In the genomic region with DNA sequence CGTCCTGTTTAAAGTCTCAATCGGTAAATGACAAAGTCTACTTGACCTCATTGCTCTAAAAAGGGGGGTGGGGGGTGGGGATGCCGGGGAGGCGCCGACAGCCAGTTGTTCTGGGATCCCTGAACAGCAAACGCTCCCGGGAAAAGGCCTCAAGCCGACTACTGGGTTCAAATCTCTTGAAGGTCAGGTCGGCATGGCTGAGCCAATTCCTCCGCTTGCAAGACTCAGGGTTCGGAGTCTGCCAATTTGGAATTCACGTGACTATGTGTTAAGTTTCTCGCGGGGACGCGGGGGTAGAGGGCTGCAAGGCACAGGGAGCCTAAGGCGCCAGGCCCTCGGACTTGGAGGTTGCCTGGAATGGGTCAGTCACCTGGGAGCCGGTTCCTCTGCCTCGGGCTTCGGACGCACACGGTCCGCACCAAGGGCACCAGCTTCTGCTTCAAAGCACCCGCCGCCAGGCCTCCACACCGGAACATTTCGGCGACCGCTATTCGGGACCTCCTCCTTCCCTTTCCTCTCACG, we compare ENCODE assay signal across 8 cellular contexts. TPM values are rescaled to one million over a fixed set of nuclear protein-coding genes. Genes with fewer than 3 reads are reported as not detected.
DNase-seq lines count a peak whose midpoint lies in the region; ATAC-seq and TF ChIP-seq lines count a peak whose summit lies in the region.

No MANE protein-coding gene starts in this region.

- TF ChIP-seq CTCF in DND-41 (IDR thresholded peaks at IDR 0.05; ENCODE audit: borderline replicate concordance, extremely low read depth, low read length, poor library complexity, severe bottlenecking) (no peak), mammary epithelial cell (conservative IDR thresholded peaks at IDR 0.05 in 1 of 2, IDR thresholded peaks at IDR 0.05 in 1 of 2; ENCODE audit: extremely low read depth in 1 of 2, insufficient read depth in 1 of 2, low read depth in 1 of 2, low read length in 2 of 2) (no peak), lung (IDR thresholded peaks at IDR 0.05; ENCODE audit: control extremely low read depth, extremely low read depth) (no peak), thyroid gland (IDR thresholded peaks at IDR 0.05) (no peak)

- H3K4me3 ChIP-seq in DND-41 (ENCODE audit: low read depth in 1 of 2, low read length in 2 of 2), result peak overlapping the region; percentile 53 to 89; a peak in 3 of 4 replicates
- H3K4me3 ChIP-seq in mammary epithelial cell (replicated peaks in 1 of 3; ENCODE audit: insufficient read depth in 1 of 3, low read depth in 2 of 3, low read length in 3 of 3), result peak overlapping the region; percentile 71 to 74 (median 73)
- peak overlapping the region; percentile 53 for H3K4me3 ChIP-seq in lung
- H3K4me3 ChIP-seq in thyroid gland (replicated peaks in 1 of 3), result peak overlapping the region in 2 of 3 donors; percentile 40 to 51

- in situ Hi-C loops in mammary epithelial cell (cut with MboI; ENCODE audit: low sequenced_read_pairs in 2 of 2), result no loop called here

- H3K9me3 ChIP-seq in DND-41 (ENCODE audit: insufficient read depth, low read length, severe bottlenecking) (no peaks in the 10 kb centered on the region), KOPT-K1 (ENCODE audit: insufficient read depth, low read length, poor library complexity, severe bottlenecking) (no peaks in the 10 kb centered on the region), mammary epithelial cell (replicated peaks; ENCODE audit: insufficient read depth, low read length) (no peaks in the 10 kb centered on the region), lung (ENCODE audit: control insufficient read depth in 2 of 2, insufficient read depth in 1 of 2, low read length in 1 of 2) (peaks cover 0 to 5% of the 10 kb centered on the region in 2 donors), thyroid gland (no peaks in the 10 kb centered on the region)

- H3K27ac ChIP-seq in DND-41 (ENCODE audit: low read length), result peak overlapping the region; percentile 99
- H3K27ac ChIP-seq in KOPT-K1 (ENCODE audit: low read depth, low read length, poor library complexity, severe bottlenecking), result peak overlapping the region; percentile 84
- H3K27ac ChIP-seq in mammary epithelial cell (ENCODE audit: insufficient read depth, low read depth, low read length), result peak overlapping the region; percentile 66
- H3K27ac ChIP-seq in lung (ENCODE audit: low read depth in 1 of 2, low read length in 1 of 2), result peak overlapping the region; percentile 88 to 96
- peak overlapping the region; percentile 70 to 78 (median 78) for H3K27ac ChIP-seq in thyroid gland

- dilution Hi-C loops in mammary epithelial cell (cut with HindIII; ENCODE audit: low sequenced_read_pairs), result no loop called here

- H3K36me3 ChIP-seq in DND-41 (ENCODE audit: insufficient read depth, low read length) (peaks cover 3% of the 10 kb centered on the region; the same call in 1 of the 2 replicates), KOPT-K1 (ENCODE audit: insufficient read depth, low read length) (peaks cover 14% of the 10 kb centered on the region), mammary epithelial cell (ENCODE audit: insufficient read depth, low read length) (no peaks in the 10 kb centered on the region), lung (ENCODE audit: control insufficient read depth in 2 of 2, insufficient read depth in 2 of 2, low read length in 2 of 2) (no peaks in the 10 kb centered on the region), thyroid gland (no peaks in the 10 kb centered on the region)

- no peaks in the 10 kb centered on the region for H3K27me3 ChIP-seq in DND-41 (ENCODE audit: insufficient read depth, low read length, poor library complexity)
- H3K27me3 ChIP-seq in mammary epithelial cell (ENCODE audit: insufficient read depth, low read length), result no peaks in the 10 kb centered on the region
- H3K27me3 ChIP-seq in lung (ENCODE audit: control insufficient read depth, insufficient read depth), result peaks cover 3% of the 10 kb centered on the region
- H3K27me3 ChIP-seq in thyroid gland, result no peaks in the 10 kb centered on the region

- H3K4me1 ChIP-seq in DND-41 (ENCODE audit: insufficient read depth, low read length) (peaks cover 45% of the 10 kb centered on the region), mammary epithelial cell (ENCODE audit: insufficient read depth, low read length) (no peaks in the 10 kb centered on the region), lung (ENCODE audit: control insufficient read depth in 2 of 2, insufficient read depth in 2 of 2, low read length in 2 of 2) (peaks cover 0 to 6% of the 10 kb centered on the region in 2 donors), thyroid gland (peaks cover 0 to 5% of the 10 kb centered on the region in 2 donors)

- 25% methylated on average over 12 of the region's 32 CpGs for WGBS in mammary epithelial cell (ENCODE audit: low coverage, missing lambda C conversion rate)
- 1 to 32% methylated on average over 14 to 32 of the region's 32 CpGs for WGBS in lung, 2 donors
- 0 to 3% methylated on average over 12 to 13 of the region's 32 CpGs for WGBS in thyroid gland, 2 donors

- intact Hi-C loops in mammary epithelial cell (cut with micrococcal nuclease), result no loop called here
- intact Hi-C loops in thyroid gland (cut with DNase I), result no loop called here

- no peak for TF ChIP-seq POLR2A in thyroid gland (IDR thresholded peaks at IDR 0.05)

- TSS peak; percentile 63 for BruUV-seq in mammary epithelial cell (replicated peaks; lab: Mats Ljungman, UMichigan)

- ATAC-seq in DND-41 (ENCODE audit: insufficient read depth, low read depth) (peak; percentile 28), lung (ENCODE audit: insufficient read depth, low FRiP score) (no peak), GM19467 (IDR thresholded peaks at IDR 0.05; ENCODE audit: unreplicated experiment) (no peak)

- H3K9ac ChIP-seq in DND-41 (ENCODE audit: low read depth, low read length) (peak overlapping the region; percentile 78), mammary epithelial cell (ENCODE audit: insufficient read depth, low read length) (peak overlapping the region; percentile 68)

- CTCF ChIA-PET in mammary epithelial cell (lab: Charles Lee; ENCODE audit: low non-redundant PET), result no interaction called here

- H3K4me2 ChIP-seq in DND-41 (ENCODE audit: insufficient read depth, low read length), result peak overlapping the region; percentile 90
- peak overlapping the region; percentile 79 for H3K4me2 ChIP-seq in mammary epithelial cell (ENCODE audit: insufficient read depth, low read depth, low read length)

- H4K20me1 ChIP-seq in DND-41 (ENCODE audit: insufficient read depth, low read length) (no peaks in the 10 kb centered on the region; the same call in 1 of the 2 replicates), mammary epithelial cell (ENCODE audit: insufficient read depth, low read length) (no peaks in the 10 kb centered on the region)

- no peak for DNase-seq in DND-41
- DNase-seq in mammary epithelial cell, result no peak
- DNase-seq in lung (ENCODE audit: low spot score), result no peak
- no peak for DNase-seq in thyroid gland
- DNase-seq in NCI-H1417 (lab: John Stamatoyannopoulos, UW), result no peak
- no peak for DNase-seq in stimulated activated CD4-positive, alpha-beta T cell treated with anti-CD3 and anti-CD28 coated beads, Interleukin-1b, Interleukin-23, amount 100 ng/mL, for 48 hours

- peak overlapping the region; percentile 92 for H2AFZ ChIP-seq in DND-41 (ENCODE audit: low read depth, low read length)
- peak overlapping the region; percentile 92 for H2AFZ ChIP-seq in mammary epithelial cell (ENCODE audit: low read depth, low read length)

- H3K79me2 ChIP-seq in DND-41 (ENCODE audit: insufficient read depth, low read length) (peaks cover 54% of the 10 kb centered on the region), mammary epithelial cell (ENCODE audit: insufficient read depth, low read length) (peaks cover 36% of the 10 kb centered on the region)

RNA-seq across cellular contexts. Expression of a gene that starts 0.4 kb away (rescaled TPM):
- total RNA-seq in mammary epithelial cell (10 to 100 TPM; 10.2 to 35.7 TPM), lung (10 to 100 TPM; 14.4 to 35.8 TPM), thyroid gland (10 to 100 TPM; 13.3 to 21.1 (median 17.3) TPM)
- polyA plus RNA-seq in mammary epithelial cell (41.2 TPM), lung (10 to 100 TPM; 27.8 to 34.6 TPM)
- polyA minus RNA-seq in mammary epithelial cell, result 17.4 TPM

RNA-seq across cellular contexts. Expression of a gene that starts 6.5 kb away (rescaled TPM):
- total RNA-seq in mammary epithelial cell (not detected), lung (1 to 10 TPM in 1 of 2 donors, under 1 TPM in 1; 0.67 to 2.0 TPM), thyroid gland (under 1 TPM in 2 of 4 donors, not detected in 2; 0.81 to 0.93 TPM)
- polyA plus RNA-seq in mammary epithelial cell (0.24 TPM), lung (10 to 100 TPM in 1 of 2 donors, under 1 TPM in 1; 0.37 to 10.0 TPM)
- polyA minus RNA-seq in mammary epithelial cell, result not detected

RNA-seq across cellular contexts. Expression of a gene that starts 54.9 kb away (rescaled TPM):
- total RNA-seq in mammary epithelial cell, result 10 to 100 TPM; 12.3 to 26.3 TPM
- polyA plus RNA-seq in mammary epithelial cell, result 21.6 TPM
- 67.5 TPM for polyA minus RNA-seq in mammary epithelial cell
- 10 to 100 TPM; 12.6 to 20.2 TPM for total RNA-seq in lung
- polyA plus RNA-seq in lung, result 10 to 100 TPM in 1 of 2 donors, 1 to 10 TPM in 1; 5.9 to 24.5 TPM
- 1 to 10 TPM; 2.6 to 6.3 (median 3.8) TPM for total RNA-seq in thyroid gland
